In the genomic region with DNA sequence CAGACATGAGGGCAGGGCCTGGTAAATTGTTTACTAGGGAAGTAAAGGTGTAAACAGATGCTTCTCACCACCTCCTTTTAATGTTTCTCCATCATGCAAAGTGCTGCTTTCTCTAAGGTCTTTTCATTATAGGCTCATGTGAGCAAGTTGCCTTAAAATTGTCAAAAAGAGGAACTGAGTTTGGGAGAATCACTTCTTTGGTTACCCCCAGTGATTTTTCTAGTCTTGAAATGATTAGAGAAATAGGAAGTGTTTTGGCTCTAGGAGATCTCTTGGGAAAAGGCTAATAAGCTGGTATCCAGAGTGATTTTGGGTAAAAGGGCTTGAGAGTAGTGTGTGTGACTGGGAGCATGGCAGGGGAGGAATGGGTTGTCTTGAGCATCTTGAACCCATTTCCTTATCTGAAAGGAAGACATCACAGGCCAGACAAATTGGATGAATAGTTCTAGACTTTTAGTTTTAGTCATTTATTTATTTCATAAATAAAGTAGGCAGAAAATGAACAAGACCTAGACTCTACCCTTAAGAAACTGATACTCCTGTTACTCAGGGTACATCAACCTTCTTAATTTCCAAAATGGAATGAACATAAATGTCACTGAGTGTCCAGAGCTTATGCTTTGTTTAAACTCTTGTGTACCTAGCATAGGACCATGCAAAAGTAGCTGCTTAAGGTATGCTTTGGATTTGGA, we compare ENCODE assay signal across 15 cellular contexts. TPM values are rescaled to one million over a fixed set of nuclear protein-coding genes. Genes with fewer than 3 reads are reported as not detected.
A peak's percentile ranks its signal among the peaks of the same experiment; 100 is the strongest.
DNase-seq lines count a peak whose midpoint lies in the region; ATAC-seq, FAIRE-seq and TF ChIP-seq lines count a peak whose summit lies in the region.
"Had no signal": no experiment of that assay in that cellular context is flagged by ENCODE, and none has a peak within 500 bp of the region (broad histone marks: within the 10 kb centered on the region; RNA-seq: fewer than 3 reads in every experiment).

No MANE protein-coding gene starts in this region.

- no peak overlapping the region for H3K4me3 Mint-ChIP-seq in CD14-positive monocyte
- H3K4me3 Mint-ChIP-seq: activated T-cell treated with anti-CD3 and anti-CD28 coated beads, Interleukin-2, amount 50 U/mL, for 24 hours; immature natural killer cell; T-helper 17 cell had no signal

- intact Hi-C loops in CD14-positive monocyte (cut with micrococcal nuclease): no loop called here

- H4K20me1 ChIP-seq in hepatocyte (ENCODE audit: insufficient read depth, poor library complexity, severe bottlenecking): no peaks in the 10 kb centered on the region

- no peak overlapping the region for H2AFZ ChIP-seq in hepatocyte

- FAIRE-seq in RCC 7860 (lab: Jason Lieb, UNC): no peak

- no peak overlapping the region for H3K27ac ChIP-seq in hepatocyte
- H3K27ac ChIP-seq: epithelial cell of prostate, skin epidermis had no signal

- H3K27me3 Mint-ChIP-seq in CD14-positive monocyte (ENCODE audit: low read depth in 3 of 3): peaks cover 0 to 27% (median 2%) of the 10 kb centered on the region in 3 donors

- DNase-seq in CD14-positive monocyte (ENCODE audit: low spot score) (no peak), DMS53 (lab: John Stamatoyannopoulos, UW) (no peak), RCC 7860 (ENCODE audit: low spot score) (no peak), hepatocyte (ENCODE audit: low spot score) (no peak), NCI-H82 (lab: John Stamatoyannopoulos, UW) (no peak)
- DNase-seq: activated T-cell treated with anti-CD3 and anti-CD28 coated beads, Interleukin-2, amount 50 U/mL, for 24 hours; immature natural killer cell; NCI-H524; T-helper 17 cell had no signal

- no peak overlapping the region for H3K4me3 ChIP-seq in hepatocyte
- H3K4me3 ChIP-seq: skin epidermis had no signal

- peak overlapping the region in 5 of 7 donors; percentile 3 to 62 (median 26) for H3K27ac Mint-ChIP-seq in CD14-positive monocyte
- H3K27ac Mint-ChIP-seq: activated T-cell treated with anti-CD3 and anti-CD28 coated beads, Interleukin-2, amount 50 U/mL, for 24 hours; immature natural killer cell; T-helper 17 cell had no signal

- H3K79me2 ChIP-seq in hepatocyte: no peaks in the 10 kb centered on the region

- H3K27me3 ChIP-seq in hepatocyte: no peaks in the 10 kb centered on the region

- peaks cover 0 to 1% of the 10 kb centered on the region in 2 donors for H3K36me3 Mint-ChIP-seq in CD14-positive monocyte
- H3K36me3 Mint-ChIP-seq: immature natural killer cell had no signal

- TF ChIP-seq CTCF in CD14-positive monocyte (IDR thresholded peaks at IDR 0.05): no peak
- TF ChIP-seq CTCF in hepatocyte (IDR thresholded peaks at IDR 0.05; ENCODE audit: poor library complexity): no peak

- H3K4me2 ChIP-seq in hepatocyte: no peak overlapping the region

- H3K9me3 Mint-ChIP-seq in CD14-positive monocyte: peaks cover 0 to 2% (median 0%) of the 10 kb centered on the region in 7 donors
- H3K9me3 Mint-ChIP-seq: activated T-cell treated with anti-CD3 and anti-CD28 coated beads, Interleukin-2, amount 50 U/mL, for 24 hours had no signal

- ATAC-seq in GM19328 (IDR thresholded peaks at IDR 0.05; ENCODE audit: unreplicated experiment) (peak; percentile 62), HG02759 (IDR thresholded peaks at IDR 0.05; ENCODE audit: unreplicated experiment) (peak; percentile 74), HG03565 (IDR thresholded peaks at IDR 0.05; ENCODE audit: unreplicated experiment) (peak; percentile 57)
- ATAC-seq: T-helper 17 cell had no signal

- no peaks in the 10 kb centered on the region for H3K9me3 ChIP-seq in hepatocyte (ENCODE audit: low read depth)

- H3K36me3 ChIP-seq in hepatocyte (replicated peaks; ENCODE audit: insufficient read depth, low read depth): no peaks in the 10 kb centered on the region

- no peaks in the 10 kb centered on the region for H3K4me1 ChIP-seq in hepatocyte (ENCODE audit: insufficient read depth)

- H3K4me1 Mint-ChIP-seq in CD14-positive monocyte: peaks cover 10% of the 10 kb centered on the region
- H3K4me1 Mint-ChIP-seq: T-helper 17 cell had no signal

- no peaks in the 10 kb centered on the region for H3K9me2 ChIP-seq in hepatocyte (replicated peaks; ENCODE audit: insufficient read depth)

RNA-seq across cellular contexts. Expression of a gene that starts 14.2 kb away (rescaled TPM):
- under 1 TPM; 0.35 to 0.46 TPM for polyA plus RNA-seq in CD14-positive monocyte
- total RNA-seq in hepatocyte: 3.7 and 6.1 TPM in 2 replicates
- polyA plus RNA-seq in hepatocyte: 3.8 and 4.7 TPM in 2 replicates
- polyA plus RNA-seq: immature natural killer cell had no signal

RNA-seq across cellular contexts. Expression of a gene that starts 29.7 kb away (rescaled TPM):
- polyA plus RNA-seq in CD14-positive monocyte: not detected
- total RNA-seq in hepatocyte: 0.20 TPM in 1 of 2 replicates, not detected in the other
- 0.29 TPM in 1 of 2 replicates, not detected in the other for polyA plus RNA-seq in hepatocyte
- total RNA-seq: LHCN-M2, T-helper 17 cell had no signal
- polyA plus RNA-seq: immature natural killer cell had no signal
